Comparison of ENCODE assay signal across 8 cellular contexts in the genomic region with DNA sequence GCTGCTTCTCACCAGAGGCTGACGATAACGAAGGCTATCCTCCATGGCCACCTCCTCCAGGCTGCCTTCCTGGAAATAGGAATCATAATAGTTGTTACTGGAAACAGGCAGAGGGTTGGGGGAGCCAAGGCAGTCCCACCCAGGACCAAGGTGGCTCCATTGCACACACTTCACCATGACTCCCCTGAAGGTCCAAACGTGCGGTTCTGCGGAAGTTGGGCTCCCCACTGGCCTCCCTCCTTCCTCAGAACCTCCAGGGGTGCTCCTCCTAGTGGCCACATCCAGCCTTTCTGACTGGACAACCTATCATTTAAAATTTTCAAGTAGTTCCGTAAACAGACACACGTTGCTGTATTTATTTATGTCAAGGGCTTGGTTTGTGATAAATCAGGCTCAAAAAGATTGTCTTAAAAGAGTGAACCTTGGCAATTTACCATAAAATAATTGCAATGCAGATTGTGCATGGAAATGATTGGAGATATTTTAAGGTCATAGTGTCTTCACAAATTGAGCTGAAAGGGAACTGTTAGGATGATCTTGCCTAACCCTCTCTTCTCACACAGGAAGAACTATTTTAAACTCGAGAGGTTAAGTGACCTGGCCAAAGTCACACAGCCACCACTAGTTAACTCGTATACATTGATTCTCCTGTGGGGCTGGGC. TPM values are rescaled to one million over a fixed set of nuclear protein-coding genes. Genes with fewer than 3 reads are reported as not detected.
DNase-seq lines count a peak whose midpoint lies in the region; ATAC-seq lines count a peak whose summit lies in the region.

No MANE protein-coding gene starts in this region.

- H3K4me1 ChIP-seq in CD4-positive, alpha-beta memory T cell (ENCODE audit: insufficient read depth, low read length) = peaks cover 16% of the 10 kb centered on the region

- peak; percentile 17 to 50 (median 23) for DNase-seq in CD4-positive, alpha-beta memory T cell
- peak; percentile 38 for DNase-seq in HT1080 (ENCODE audit: low read depth)
- DNase-seq in RKO (ENCODE audit: low spot score) = peak; percentile 59
- DNase-seq in activated naive CD4-positive, alpha-beta T cell treated with anti-CD3 and anti-CD28 coated beads, Interleukin-2, amount 10 ng/mL, durations not matched to agents 7 days and 5 days = peak; percentile 66
- peak; percentile 53 for DNase-seq in left ventricle myocardium superior
- DNase-seq in retina = peak; percentile 48

- H3K36me3 ChIP-seq in CD4-positive, alpha-beta memory T cell (ENCODE audit: insufficient read depth, low read length) = no peaks in the 10 kb centered on the region

- intact Hi-C loops in CD4-positive, alpha-beta memory T cell (cut with micrococcal nuclease) = no loop called here
- intact Hi-C loops in left ventricle myocardium superior (cut with micrococcal nuclease) = no loop called here

- ATAC-seq in left ventricle myocardium superior = peak; percentile 29
- no peak for ATAC-seq in HG03442 (IDR thresholded peaks at IDR 0.05; ENCODE audit: unreplicated experiment)
- ATAC-seq in GM18870 (IDR thresholded peaks at IDR 0.05; ENCODE audit: unreplicated experiment) = no peak

- no peaks in the 10 kb centered on the region for H3K36me3 Mint-ChIP-seq in CD4-positive, alpha-beta memory T cell
- H3K36me3 Mint-ChIP-seq in activated naive CD4-positive, alpha-beta T cell treated with anti-CD3 and anti-CD28 coated beads, Interleukin-2, amount 10 ng/mL, durations not matched to agents 7 days and 5 days = no peaks in the 10 kb centered on the region

- CTCF ChIA-PET in CD4-positive, alpha-beta memory T cell (lab: Charles Lee; ENCODE audit: partially characterized antibody) = interaction anchor here (0.8 to 2.7 kb wide), 6 partner anchors 8 to 42 kb away, joined by 3 to 14 read pairs (median 4); partner anchors contain the start of genes PES1 and SLC35E4
- CTCF ChIA-PET in activated naive CD4-positive, alpha-beta T cell treated with anti-CD3 and anti-CD28 coated beads, Interleukin-2, amount 10 ng/mL, durations not matched to agents 7 days and 5 days (lab: Charles Lee) = interaction anchor here (0.7 to 3.3 kb wide), 11 partner anchors 8 to 350 kb away, joined by 3 to 13 read pairs (median 5); partner anchors contain the start of gene PES1

- H3K27ac Mint-ChIP-seq in CD4-positive, alpha-beta memory T cell = peak overlapping the region in 3 of 7 donors; percentile 23 to 54 (median 28)
- no peak overlapping the region for H3K27ac Mint-ChIP-seq in activated naive CD4-positive, alpha-beta T cell treated with anti-CD3 and anti-CD28 coated beads, Interleukin-2, amount 10 ng/mL, durations not matched to agents 7 days and 5 days

- H3K27me3 Mint-ChIP-seq in CD4-positive, alpha-beta memory T cell = peaks cover 0 to 1% of the 10 kb centered on the region in 2 donors
- peaks cover 38% of the 10 kb centered on the region for H3K27me3 Mint-ChIP-seq in activated naive CD4-positive, alpha-beta T cell treated with anti-CD3 and anti-CD28 coated beads, Interleukin-2, amount 10 ng/mL, durations not matched to agents 7 days and 5 days

- peaks cover 13 to 30% (median 20%) of the 10 kb centered on the region in 4 donors for H3K4me1 Mint-ChIP-seq in CD4-positive, alpha-beta memory T cell
- H3K4me1 Mint-ChIP-seq in activated naive CD4-positive, alpha-beta T cell treated with anti-CD3 and anti-CD28 coated beads, Interleukin-2, amount 10 ng/mL, durations not matched to agents 7 days and 5 days = peaks cover 47% of the 10 kb centered on the region

- H3K9me3 Mint-ChIP-seq in CD4-positive, alpha-beta memory T cell = peaks cover 0 to 2% (median 0%) of the 10 kb centered on the region in 8 donors
- no peaks in the 10 kb centered on the region for H3K9me3 Mint-ChIP-seq in activated naive CD4-positive, alpha-beta T cell treated with anti-CD3 and anti-CD28 coated beads, Interleukin-2, amount 10 ng/mL, durations not matched to agents 7 days and 5 days

- POLR2A ChIA-PET in CD4-positive, alpha-beta memory T cell (lab: Charles Lee; ENCODE audit: partially characterized antibody) = interaction anchor here (1.4 to 2.3 kb wide), 3 partner anchors 13 to 364 kb away, joined by 4 to 19 read pairs (median 11); partner anchors contain the start of genes PES1, SLC35E4 and TUG1

- no peaks in the 10 kb centered on the region for H3K27me3 ChIP-seq in CD4-positive, alpha-beta memory T cell (ENCODE audit: insufficient read depth, low read length)

- no peak overlapping the region for H3K4me3 ChIP-seq in CD4-positive, alpha-beta memory T cell (ENCODE audit: low read length in 2 of 2)

- peak overlapping the region in 5 of 8 donors; percentile 35 to 77 (median 63) for H3K4me3 Mint-ChIP-seq in CD4-positive, alpha-beta memory T cell
- peak overlapping the region; percentile 10 for H3K4me3 Mint-ChIP-seq in activated naive CD4-positive, alpha-beta T cell treated with anti-CD3 and anti-CD28 coated beads, Interleukin-2, amount 10 ng/mL, durations not matched to agents 7 days and 5 days

- H3K27ac ChIP-seq in CD4-positive, alpha-beta memory T cell (ENCODE audit: low read depth, low read length) = no peak overlapping the region

- H3K9me3 ChIP-seq in CD4-positive, alpha-beta memory T cell (ENCODE audit: control insufficient read depth in 1 of 2, low read length in 2 of 2) = no peaks in the 10 kb centered on the region

RNA-seq across cellular contexts. Expression of gene TCN2, which starts 1.4 kb away (rescaled TPM):
- total RNA-seq in CD4-positive, alpha-beta memory T cell = 1 to 10 TPM in 1 of 2 experiments, under 1 TPM in 1; 0.93 to 1.2 TPM
- 1 to 10 TPM; 1.1 to 2.3 TPM for polyA plus RNA-seq in CD4-positive, alpha-beta memory T cell
- 5.3 and 7.4 TPM in 2 replicates for total RNA-seq in HT1080 (2014; rRNA removed; shearing (Covaris generic))
- polyA plus RNA-seq in HT1080 (2015; cell fraction: cytosol; rRNA removed) = 3.8 and 4.5 TPM in 2 replicates
- 5.4 and 6.1 TPM in 2 replicates for polyA plus RNA-seq in HT1080 (2015; cell fraction: nucleus; rRNA removed)
- total RNA-seq in left ventricle myocardium superior = 14.6 TPM

RNA-seq across cellular contexts. Expression of gene PES1, which starts 13.9 kb away (rescaled TPM):
- total RNA-seq in CD4-positive, alpha-beta memory T cell = 10 to 100 TPM; 50.1 to 51.6 TPM
- polyA plus RNA-seq in CD4-positive, alpha-beta memory T cell = 10 to 100 TPM; 41.3 to 48.7 TPM
- total RNA-seq in HT1080 (2014; rRNA removed; shearing (Covaris generic)) = 178 and 181 TPM in 2 replicates
- 93.7 and 96.2 TPM in 2 replicates for polyA plus RNA-seq in HT1080 (2015; cell fraction: cytosol; rRNA removed)
- 104 and 111 TPM in 2 replicates for polyA plus RNA-seq in HT1080 (2015; cell fraction: nucleus; rRNA removed)
- 21.6 TPM for total RNA-seq in left ventricle myocardium superior

RNA-seq across cellular contexts. Expression of gene SLC35E4, which starts 30.0 kb away (rescaled TPM):
- total RNA-seq in CD4-positive, alpha-beta memory T cell = 1 to 10 TPM; 2.9 to 3.0 TPM
- under 1 TPM; 0.61 to 1.00 TPM for polyA plus RNA-seq in CD4-positive, alpha-beta memory T cell
- total RNA-seq in HT1080 (2014; rRNA removed; shearing (Covaris generic)) = 34.7 and 40.0 TPM in 2 replicates
- 12.8 and 13.7 TPM in 2 replicates for polyA plus RNA-seq in HT1080 (2015; cell fraction: cytosol; rRNA removed)
- 14.1 and 17.2 TPM in 2 replicates for polyA plus RNA-seq in HT1080 (2015; cell fraction: nucleus; rRNA removed)
- total RNA-seq in left ventricle myocardium superior = 3.1 TPM

RNA-seq across cellular contexts. Expression of gene GAL3ST1, which starts 31.1 kb away (rescaled TPM):
- 1 to 10 TPM; 1.4 to 2.8 TPM for total RNA-seq in CD4-positive, alpha-beta memory T cell
- polyA plus RNA-seq in CD4-positive, alpha-beta memory T cell = under 1 TPM in 1 of 2 donors, not detected in 1; 0.48 TPM
- total RNA-seq in HT1080 (2014; rRNA removed; shearing (Covaris generic)) = not detected in 2 replicates
- not detected in 2 replicates for polyA plus RNA-seq in HT1080 (2015; cell fraction: cytosol; rRNA removed)
- 0.15 TPM in 1 of 2 replicates, not detected in the other for polyA plus RNA-seq in HT1080 (2015; cell fraction: nucleus; rRNA removed)
- total RNA-seq in left ventricle myocardium superior = 0.57 TPM

RNA-seq across cellular contexts. Expression of gene SEC14L6, which starts 59.0 kb away (rescaled TPM):
- total RNA-seq in CD4-positive, alpha-beta memory T cell = not detected
- polyA plus RNA-seq in CD4-positive, alpha-beta memory T cell = not detected
- total RNA-seq in HT1080 (2014; rRNA removed; shearing (Covaris generic)) = not detected in 2 replicates
- polyA plus RNA-seq in HT1080 (2015; cell fraction: cytosol; rRNA removed) = not detected in 2 replicates
- polyA plus RNA-seq in HT1080 (2015; cell fraction: nucleus; rRNA removed) = not detected in 2 replicates
- not detected for total RNA-seq in left ventricle myocardium superior
